8 cellular contexts compared by ENCODE assay signal in genomic region chr19:32676186-32676894, GRCh38. TPM values are rescaled to one million over a fixed set of nuclear protein-coding genes. Genes with fewer than 3 reads are reported as not detected.
DNase-seq lines count a peak whose midpoint lies in the region; ATAC-seq, FAIRE-seq and TF ChIP-seq lines count a peak whose summit lies in the region.

No MANE protein-coding gene starts in this region.

- H3K9me3 ChIP-seq in PC-3 (ENCODE audit: low read length) (no peaks in the 10 kb centered on the region), mononuclear cell (ENCODE audit: low read depth, low read length) (no peaks in the 10 kb centered on the region)

- H3K36me3 ChIP-seq in PC-3 (ENCODE audit: low read depth, low read length): no peaks in the 10 kb centered on the region

- no peaks in the 10 kb centered on the region for H3K9me2 ChIP-seq in PC-3 (replicated peaks; ENCODE audit: low read length)

- H3K27ac ChIP-seq in PC-3 (ENCODE audit: low read length) (no peak overlapping the region), dorsolateral prefrontal cortex (peak overlapping the region in 1 of 59 donors; percentile 90)

- FAIRE-seq in GM19239 (lab: Jason Lieb, UNC): no peak

- H4K20me1 ChIP-seq in PC-3 (ENCODE audit: low read length): peaks cover 7% of the 10 kb centered on the region; the same call in 1 of the 2 replicates

- H3K4me3 ChIP-seq in PC-3 (ENCODE audit: low read length) (peak overlapping the region; percentile 91), dorsolateral prefrontal cortex (peak overlapping the region; percentile 73 to 99 (median 92)), mononuclear cell (ENCODE audit: low read length) (peak overlapping the region; percentile 78)

- H3K4me1 ChIP-seq in PC-3 (ENCODE audit: insufficient read depth, low read length) (peaks cover 10% of the 10 kb centered on the region; the same call in 1 of the 2 replicates), mononuclear cell (ENCODE audit: insufficient read depth, low read length) (peaks cover 49% of the 10 kb centered on the region)

- peaks cover 34% of the 10 kb centered on the region for H3K79me2 ChIP-seq in PC-3 (ENCODE audit: low read length)

- H2AFZ ChIP-seq in PC-3 (ENCODE audit: low read length): peak overlapping the region; percentile 99

- no TSS peak for BruUV-seq in PC-3 (replicated peaks; lab: Mats Ljungman, UMichigan)

- CTCF ChIA-PET in PC-3 (lab: Charles Lee): no interaction called here

- H3K27me3 ChIP-seq in PC-3 (ENCODE audit: low read length): no peaks in the 10 kb centered on the region
- peaks cover 0 to 15% (median 4%) of the 10 kb centered on the region in 45 donors for H3K27me3 ChIP-seq in dorsolateral prefrontal cortex
- H3K27me3 ChIP-seq in mononuclear cell (ENCODE audit: insufficient read depth, low read length): peaks cover 15% of the 10 kb centered on the region

- no peak overlapping the region for H3K9ac ChIP-seq in PC-3 (ENCODE audit: low read length)

- POLR2A ChIA-PET in PC-3 (lab: Charles Lee; ENCODE audit: unreplicated experiment): no interaction called here

- DNase-seq in NCI-H1092 treated with DMSO at 0.1 percent for 48 hours (lab: John Stamatoyannopoulos, UW): peak; percentile 5
- DNase-seq in NCI-H1092 (lab: John Stamatoyannopoulos, UW): no peak
- no peak for DNase-seq in PC-3
- DNase-seq in dorsolateral prefrontal cortex: peak in 1 of 10 donors; percentile 24
- DNase-seq in dedifferentiated amniotic fluid mesenchymal stem cell (ENCODE audit: extremely low spot score): no peak
- DNase-seq in GM19239 (ENCODE audit: insufficient read length, low spot score): no peak
- no peak for DNase-seq in ureter (ENCODE audit: low spot score)

- no peak; the same call in 1 of the 2 replicates for ATAC-seq in PC-3

- peak overlapping the region; percentile 99 for H3K4me2 ChIP-seq in PC-3 (ENCODE audit: low read length)

- no peaks in the 10 kb centered on the region for H3F3A ChIP-seq in PC-3 (ENCODE audit: low read length, unreplicated experiment)

- intact Hi-C loops in PC-3 (cut with micrococcal nuclease) (no loop called here), dorsolateral prefrontal cortex (cut with DNase I) (loop anchor here (2.0 to 10.0 kb wide), 4 partner anchors 14 to 288 kb away; partner anchors contain the start of genes DPY19L3 (in 1 of the 2), NUDT19 (in 1 of the 2) and PDCD5 (in 1 of the 2))

- no peak for TF ChIP-seq CTCF in PC-3 (conservative IDR thresholded peaks at IDR 0.05; ENCODE audit: low read depth, low read length)
- TF ChIP-seq CTCF in dorsolateral prefrontal cortex (IDR thresholded peaks at IDR 0.05 in 54 of 56, conservative IDR thresholded peaks at IDR 0.05 in 2 of 56; ENCODE audit: low read depth in 1 of 56, partially characterized antibody in 56 of 56): no peak

RNA-seq across cellular contexts. Expression of gene RGS9BP, which starts 0.7 kb away (rescaled TPM):
- total RNA-seq in PC-3 (2014; rRNA removed) (1.3 and 1.6 TPM in 2 replicates), dorsolateral prefrontal cortex (1 to 10 TPM in 109 of 120 experiments, under 1 TPM in 11; 0.36 to 4.8 (median 1.8) TPM), mononuclear cell (0.10 TPM), ureter (0.16 TPM)

RNA-seq across cellular contexts. Expression of gene ANKRD27, which starts 1.4 kb away (rescaled TPM):
- total RNA-seq in PC-3 (2014; rRNA removed): 14.3 and 17.0 TPM in 2 replicates
- total RNA-seq in dorsolateral prefrontal cortex: 10 to 100 TPM; 27.8 to 59.7 (median 42.6) TPM
- total RNA-seq in mononuclear cell: 22.5 TPM
- total RNA-seq in ureter: 53.7 TPM

RNA-seq across cellular contexts. Expression of gene NUDT19, which starts 15.3 kb away (rescaled TPM):
- 13.3 TPM in 2 replicates for total RNA-seq in PC-3 (2014; rRNA removed)
- total RNA-seq in dorsolateral prefrontal cortex: 1 to 10 TPM; 4.0 to 9.7 (median 6.3) TPM
- total RNA-seq in mononuclear cell: 5.7 TPM
- total RNA-seq in ureter: 17.0 TPM

RNA-seq across cellular contexts. Expression of gene TDRD12, which starts 43.2 kb away (rescaled TPM):
- total RNA-seq in PC-3 (2014; rRNA removed) (0.23 TPM in 1 of 2 replicates, not detected in the other), dorsolateral prefrontal cortex (1 to 10 TPM in 40 of 120 experiments, under 1 TPM in 79, not detected in 1; 0.20 to 3.9 (median 0.83) TPM), mononuclear cell (0.42 TPM), ureter (0.34 TPM)
